In the genomic region with DNA sequence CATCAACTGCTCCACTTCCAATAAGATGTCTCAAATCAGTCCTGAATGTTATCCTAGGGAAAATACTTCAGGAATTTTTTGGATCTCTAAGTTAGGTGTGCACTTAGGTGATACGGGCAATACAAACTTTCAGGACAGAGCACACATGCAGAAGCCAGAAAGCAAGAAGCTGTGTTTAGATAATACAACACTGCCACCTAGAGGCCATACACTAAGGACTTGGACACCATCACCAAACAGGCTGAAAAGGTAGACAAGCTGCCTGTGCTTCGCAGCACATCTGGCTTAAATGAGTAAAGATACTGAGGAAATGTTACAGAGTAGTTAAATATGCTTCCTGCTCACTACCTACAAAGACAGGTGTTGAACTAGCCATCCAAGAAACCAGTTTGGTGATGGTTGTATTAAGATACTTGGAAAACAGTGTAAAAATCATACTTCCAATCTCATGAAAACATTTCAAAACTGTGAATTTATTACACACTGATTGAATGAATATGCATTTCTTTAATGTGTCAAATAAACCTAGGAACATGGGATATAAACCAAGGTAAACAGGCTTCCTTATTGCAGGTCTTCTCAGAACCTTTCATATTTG, we compare ENCODE assay signal across 8 cellular contexts. TPM values are rescaled to one million over a fixed set of nuclear protein-coding genes. Genes with fewer than 3 reads are reported as not detected.
A peak's percentile ranks its signal among the peaks of the same experiment; 100 is the strongest.
DNase-seq lines count a peak whose midpoint lies in the region; ATAC-seq, FAIRE-seq and TF ChIP-seq lines count a peak whose summit lies in the region.

No MANE protein-coding gene starts in this region.

- DNase-seq in AG08395 (ENCODE audit: low spot score): peak; percentile 79
- DNase-seq in GM12891 (ENCODE audit: insufficient read length, low spot score): peak; percentile 52
- peak; percentile 18 for DNase-seq in MG63
- DNase-seq in PC-9: peak; percentile 51 to 73
- DNase-seq in amniotic stem cell (lab: John Stamatoyannopoulos, UW): peak; percentile 73
- no peak for DNase-seq in right cardiac atrium
- no peak for DNase-seq in sciatic nerve (ENCODE audit: low spot score)

- intact Hi-C loops in PC-9 (cut with micrococcal nuclease; ENCODE audit: unreplicated experiment): loop anchor here (1.0 kb wide), 2 partner anchors 809 to 845 kb away; a partner anchor contains a TSS
- intact Hi-C loops in right cardiac atrium (cut with DNase I): loop anchor here in 2 of 4 donors (5.0 to 10.0 kb wide), 3 partner anchors 228 to 811 kb away; no protein-coding TSS in a partner anchor
- intact Hi-C loops in sciatic nerve (cut with DNase I): no loop called here

- H3F3A ChIP-seq in PC-9 (ENCODE audit: insufficient read depth, low read depth): 0 out of 2 replicates have a peak, but pooled peaks cover 3% of the 10 kb centered on the region

- no peak overlapping the region for H3K4me3 ChIP-seq in MG63
- no peak overlapping the region for H3K4me3 ChIP-seq in PC-9
- H3K4me3 ChIP-seq in right cardiac atrium (ENCODE audit: low read length): no peak overlapping the region

- H3K9me3 ChIP-seq in MG63 (no peaks in the 10 kb centered on the region), PC-9 (ENCODE audit: insufficient read depth, low read depth) (no peaks in the 10 kb centered on the region), right cardiac atrium (ENCODE audit: control insufficient read depth, low read length) (no peaks in the 10 kb centered on the region)

- H3K4me1 ChIP-seq in PC-9 (replicated peaks; ENCODE audit: insufficient read depth) (no peaks in the 10 kb centered on the region), right cardiac atrium (ENCODE audit: control insufficient read depth, insufficient read depth, low read length) (no peaks in the 10 kb centered on the region)

- no peaks in the 10 kb centered on the region for H3K9me2 ChIP-seq in PC-9 (ENCODE audit: insufficient read depth)

- peaks cover 15% of the 10 kb centered on the region for H3K36me3 ChIP-seq in MG63
- 0 out of 2 replicates have a peak, but pooled peaks cover 6% of the 10 kb centered on the region for H3K36me3 ChIP-seq in PC-9 (ENCODE audit: low read depth)

- H3K4me2 ChIP-seq in PC-9: no peak overlapping the region

- no peak for TF ChIP-seq POLR2A in GM12891 (IDR thresholded peaks at IDR 0.05; ENCODE audit: low read depth, low read length)

- no peak overlapping the region for H2AFZ ChIP-seq in PC-9

- H3K27ac ChIP-seq in PC-9 (no peak overlapping the region), right cardiac atrium (ENCODE audit: low read length) (no peak overlapping the region)

- FAIRE-seq in GM12891 (lab: Jason Lieb, UNC): peak; percentile 97

- CTCF ChIA-PET in PC-9 (lab: Charles Lee): interaction anchor here (0.6 to 1.5 kb wide), 4 partner anchors 10 to 857 kb away, joined by 3 to 13 read pairs (median 4); no protein-coding TSS in a partner anchor

- POLR2A ChIA-PET in PC-9 (lab: Charles Lee; ENCODE audit: unreplicated experiment): interaction anchor here (0.6 kb wide), 1 partner anchor 118 kb away, joined by 3 read pairs; no protein-coding TSS in a partner anchor

- ATAC-seq in right cardiac atrium (peak; percentile 78 to 85), sciatic nerve (peak; percentile 86), GM18909 (IDR thresholded peaks at IDR 0.05; ENCODE audit: poor library complexity, unreplicated experiment) (no peak)

- H4K20me1 ChIP-seq in PC-9 (ENCODE audit: insufficient read depth): peaks cover 3% of the 10 kb centered on the region; the same call in 1 of the 2 replicates

- no TSS peak for BruUV-seq in PC-9 (replicated peaks; lab: Mats Ljungman, UMichigan)

- 14% methylated on average over 2 of the region's 2 CpGs for WGBS in right cardiac atrium

- peak; percentile 89 for TF ChIP-seq CTCF in PC-9 (conservative IDR thresholded peaks at IDR 0.05)

- H3K27me3 ChIP-seq in MG63 (no peaks in the 10 kb centered on the region), PC-9 (ENCODE audit: insufficient read depth, low read depth) (peaks cover 23% of the 10 kb centered on the region), right cardiac atrium (ENCODE audit: control insufficient read depth, insufficient read depth) (no peaks in the 10 kb centered on the region)

- H3K79me2 ChIP-seq in PC-9 (ENCODE audit: low read depth): no peaks in the 10 kb centered on the region

TF ChIP-seq in GM12891, 5 proteins besides CTCF, POLR2A, EP300 and RAD21:
- no peak for TF ChIP-seq TAF1 (IDR thresholded peaks at IDR 0.05; ENCODE audit: low read depth, low read length)
- no peak for TF ChIP-seq SPI1 (IDR thresholded peaks at IDR 0.05; ENCODE audit: low read depth, low read length)
- TF ChIP-seq POU2F2 (IDR thresholded peaks at IDR 0.05; ENCODE audit: low read depth, low read length): no peak
- no peak for TF ChIP-seq POLR2AphosphoS5 (IDR thresholded peaks at IDR 0.05; ENCODE audit: low read depth, low read length)
- no peak for TF ChIP-seq PAX5 (IDR thresholded peaks at IDR 0.05; ENCODE audit: insufficient read depth, low read length, severe bottlenecking)

RNA-seq across cellular contexts. Expression of a gene that starts 24.2 kb away (rescaled TPM):
- polyA plus RNA-seq in GM12891 (2012; ENCODE audit: low read depth, missing spikeins): 10.3 TPM
- total RNA-seq in MG63 (2014; rRNA removed; shearing (Covaris generic); ENCODE audit: low replicate concordance): 33.4 and 41.2 TPM in 2 replicates
- total RNA-seq in PC-9 (2021): 22.1 and 33.0 TPM in 2 replicates
- 10 to 100 TPM; 16.2 to 21.8 (median 18.7) TPM for total RNA-seq in right cardiac atrium
- polyA plus RNA-seq in right cardiac atrium: 12.5 TPM
- 28.3 TPM for total RNA-seq in sciatic nerve

RNA-seq across cellular contexts. Expression of a gene that starts 37.8 kb away (rescaled TPM):
- 20.3 TPM for polyA plus RNA-seq in GM12891 (2012; ENCODE audit: low read depth, missing spikeins)
- 11.5 and 18.1 TPM in 2 replicates for total RNA-seq in MG63 (2014; rRNA removed; shearing (Covaris generic); ENCODE audit: low replicate concordance)
- 51.9 TPM in 2 replicates for total RNA-seq in PC-9 (2021)
- 10 to 100 TPM in 3 of 4 donors, 1 to 10 TPM in 1; 5.3 to 14.0 (median 11.4) TPM for total RNA-seq in right cardiac atrium
- polyA plus RNA-seq in right cardiac atrium: 4.9 TPM
- 6.5 TPM for total RNA-seq in sciatic nerve

RNA-seq across cellular contexts. Expression of a gene that starts 46.1 kb away (rescaled TPM):
- polyA plus RNA-seq in GM12891 (2012; ENCODE audit: low read depth, missing spikeins): not detected
- not detected in 2 replicates for total RNA-seq in MG63 (2014; rRNA removed; shearing (Covaris generic); ENCODE audit: low replicate concordance)
- total RNA-seq in PC-9 (2021) (0.48 and 1.1 TPM in 2 replicates), right cardiac atrium (not detected), sciatic nerve (not detected)
- 0.07 TPM for polyA plus RNA-seq in right cardiac atrium

Comparison
In these comparisons a context has a peak if more than half of its experiments do, and no peak if none do; other contexts are left out.
1. DNase-seq: peak in AG08395 (single experiment), GM12891 (single experiment), MG63 (single experiment), PC-9 (2 of 2) and amniotic stem cell (single experiment); none in right cardiac atrium (0 of 3) and sciatic nerve (single experiment).